11 cellular contexts compared by ENCODE assay signal in the genomic region with DNA sequence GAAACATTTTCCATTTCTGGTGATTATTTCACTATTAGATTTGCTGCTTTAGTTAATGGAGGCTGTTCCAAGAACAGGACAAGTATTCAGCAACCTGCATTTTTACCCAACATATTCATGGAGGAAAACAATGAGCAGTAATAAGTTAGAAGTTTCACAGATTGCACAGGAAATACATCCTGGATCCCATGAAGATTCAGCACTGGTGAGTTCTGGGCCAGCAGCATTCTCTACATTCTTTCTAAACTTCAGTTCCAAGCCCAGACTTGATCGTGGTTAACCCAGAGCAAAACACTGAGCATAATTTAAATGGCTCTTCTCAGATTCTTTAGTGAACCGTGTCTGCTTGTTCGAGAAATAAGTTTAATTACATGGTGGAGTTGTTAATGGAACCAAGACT. TPM values are rescaled to one million over a fixed set of nuclear protein-coding genes. Genes with fewer than 3 reads are reported as not detected.
DNase-seq lines count a peak whose midpoint lies in the region; ATAC-seq and TF ChIP-seq lines count a peak whose summit lies in the region.
"Had no signal": no experiment of that assay in that cellular context is flagged by ENCODE, and none has a peak within 500 bp of the region (broad histone marks: within the 10 kb centered on the region; RNA-seq: fewer than 3 reads in every experiment).

No MANE protein-coding gene starts in this region.

- H3K4me2 ChIP-seq in MM.1S (ENCODE audit: low read depth, low read length): no peak overlapping the region

- H3K4me1 ChIP-seq in MM.1S (ENCODE audit: low read length): no peaks in the 10 kb centered on the region
- H3K4me1 ChIP-seq in CD8-positive, alpha-beta T cell (ENCODE audit: insufficient read depth, low read length): peaks cover 17% of the 10 kb centered on the region

- H3K27me3 ChIP-seq in MM.1S (replicated peaks; ENCODE audit: insufficient read depth, low read length): no peaks in the 10 kb centered on the region
- H3K27me3 ChIP-seq in CD8-positive, alpha-beta T cell (ENCODE audit: insufficient read depth, low read length): peaks cover 25% of the 10 kb centered on the region

- no peak overlapping the region for H3K9ac ChIP-seq in MM.1S (ENCODE audit: low read length)

- H4K20me1 ChIP-seq in MM.1S (ENCODE audit: insufficient read depth, low read length): no peaks in the 10 kb centered on the region

- H3K36me3 Mint-ChIP-seq in nephron progenitor cell (ENCODE audit: low read depth): no peaks in the 10 kb centered on the region
- no peaks in the 10 kb centered on the region for H3K36me3 Mint-ChIP-seq in activated T-cell treated with anti-CD3 and anti-CD28 coated beads, Interleukin-2, amount 50 U/mL, for 24 hours (ENCODE audit: low read depth)
- no peaks in the 10 kb centered on the region for H3K36me3 Mint-ChIP-seq in CD8-positive, alpha-beta T cell

- H3K27ac ChIP-seq in MM.1S (ENCODE audit: low read length): no peak overlapping the region
- H3K27ac ChIP-seq in CD8-positive, alpha-beta T cell (ENCODE audit: low read depth, low read length): no peak overlapping the region

- H3K9me3 Mint-ChIP-seq in nephron progenitor cell: no peaks in the 10 kb centered on the region
- no peaks in the 10 kb centered on the region for H3K9me3 Mint-ChIP-seq in activated T-cell treated with anti-CD3 and anti-CD28 coated beads, Interleukin-2, amount 50 U/mL, for 24 hours
- no peaks in the 10 kb centered on the region for H3K9me3 Mint-ChIP-seq in CD8-positive, alpha-beta T cell

- ATAC-seq in GM19455 (IDR thresholded peaks at IDR 0.05; ENCODE audit: unreplicated experiment): no peak
- no peak for ATAC-seq in CD8-positive, alpha-beta T cell

- no peaks in the 10 kb centered on the region for H3K9me3 ChIP-seq in MM.1S (replicated peaks; ENCODE audit: insufficient read depth, low read length)
- no peaks in the 10 kb centered on the region for H3K9me3 ChIP-seq in CD8-positive, alpha-beta T cell (ENCODE audit: low read length)

- H3K27ac Mint-ChIP-seq in nephron progenitor cell: no peak overlapping the region
- no peak overlapping the region for H3K27ac Mint-ChIP-seq in activated T-cell treated with anti-CD3 and anti-CD28 coated beads, Interleukin-2, amount 50 U/mL, for 24 hours
- no peak overlapping the region for H3K27ac Mint-ChIP-seq in CD8-positive, alpha-beta T cell

- H2AFZ ChIP-seq in MM.1S (ENCODE audit: low read length): no peak overlapping the region

- H3K9me2 ChIP-seq in MM.1S (replicated peaks; ENCODE audit: insufficient read depth, low read length): no peaks in the 10 kb centered on the region

- CTCF ChIA-PET in CD8-positive, alpha-beta T cell (lab: Charles Lee): interaction anchor here (1.2 kb wide), 1 partner anchor 644 kb away, joined by 6 read pairs; no protein-coding TSS in a partner anchor

- peak; percentile 90 for DNase-seq in EL
- DNase-seq in RKO (ENCODE audit: low spot score): peak; percentile 11
- peak; percentile 67 for DNase-seq in epithelial cell of proximal tubule (ENCODE audit: low read depth)
- DNase-seq in nephron progenitor cell: no peak
- DNase-seq in MM.1S: no peak
- DNase-seq in activated T-cell treated with anti-CD3 and anti-CD28 coated beads, Interleukin-2, amount 50 U/mL, for 24 hours: no peak
- DNase-seq in CD8-positive, alpha-beta T cell: no peak
- DNase-seq: DND-41, Karpas-422 had no signal

- H3K4me1 Mint-ChIP-seq in nephron progenitor cell: peaks cover 52% of the 10 kb centered on the region
- peaks cover 16% of the 10 kb centered on the region for H3K4me1 Mint-ChIP-seq in activated T-cell treated with anti-CD3 and anti-CD28 coated beads, Interleukin-2, amount 50 U/mL, for 24 hours (ENCODE audit: low read depth)
- peaks cover 14% of the 10 kb centered on the region for H3K4me1 Mint-ChIP-seq in CD8-positive, alpha-beta T cell (ENCODE audit: low read depth)

- H3K4me3 Mint-ChIP-seq in nephron progenitor cell: peak overlapping the region; percentile 87
- no peak overlapping the region for H3K4me3 Mint-ChIP-seq in activated T-cell treated with anti-CD3 and anti-CD28 coated beads, Interleukin-2, amount 50 U/mL, for 24 hours
- no peak overlapping the region for H3K4me3 Mint-ChIP-seq in CD8-positive, alpha-beta T cell

- H3K79me2 ChIP-seq in MM.1S (ENCODE audit: low read length): no peaks in the 10 kb centered on the region

- intact Hi-C loops in CD8-positive, alpha-beta T cell (cut with DNase I, micrococcal nuclease): no loop called here

- H3K36me3 ChIP-seq in MM.1S (replicated peaks; ENCODE audit: insufficient read depth, low read length): no peaks in the 10 kb centered on the region
- no peaks in the 10 kb centered on the region for H3K36me3 ChIP-seq in CD8-positive, alpha-beta T cell (ENCODE audit: insufficient read depth, low read length)

- H3K27me3 Mint-ChIP-seq in nephron progenitor cell (ENCODE audit: low read depth, poor library complexity): peaks cover 6% of the 10 kb centered on the region
- H3K27me3 Mint-ChIP-seq in activated T-cell treated with anti-CD3 and anti-CD28 coated beads, Interleukin-2, amount 50 U/mL, for 24 hours: peaks cover 74% of the 10 kb centered on the region
- peaks cover 58% of the 10 kb centered on the region for H3K27me3 Mint-ChIP-seq in CD8-positive, alpha-beta T cell (ENCODE audit: low read depth)

- no peak for TF ChIP-seq CTCF in epithelial cell of proximal tubule (conservative IDR thresholded peaks at IDR 0.05; ENCODE audit: low read depth, low read length)
- TF ChIP-seq CTCF in nephron progenitor cell (IDR thresholded peaks at IDR 0.05): no peak
- TF ChIP-seq CTCF in MM.1S (IDR thresholded peaks at IDR 0.05; ENCODE audit: low read length): no peak
- no peak for TF ChIP-seq CTCF in CD8-positive, alpha-beta T cell (IDR thresholded peaks at IDR 0.05)

- 0 out of 2 replicates have a peak, but pooled peaks cover 6% of the 10 kb centered on the region for H3F3A ChIP-seq in MM.1S (ENCODE audit: insufficient read depth, low read length)

- no peak overlapping the region for H3K4me3 ChIP-seq in epithelial cell of proximal tubule (ENCODE audit: low read depth, low read length)
- H3K4me3 ChIP-seq in MM.1S (ENCODE audit: low read length): no peak overlapping the region
- H3K4me3 ChIP-seq in CD8-positive, alpha-beta T cell (ENCODE audit: low read depth, low read length): no peak overlapping the region

- POLR2A ChIA-PET in CD8-positive, alpha-beta T cell (lab: Charles Lee): no interaction called here

RNA-seq across cellular contexts. Expression of a gene that starts 3.8 kb away (rescaled TPM):
- total RNA-seq in epithelial cell of proximal tubule: 52.1 and 78.4 TPM in 2 replicates
- total RNA-seq in CD8-positive, alpha-beta T cell: not detected
- total RNA-seq: mononuclear cell had no signal

RNA-seq across cellular contexts. Expression of a gene that starts 40.5 kb away (rescaled TPM):
- 33.9 and 42.1 TPM in 2 replicates for total RNA-seq in epithelial cell of proximal tubule
- total RNA-seq in CD8-positive, alpha-beta T cell: 10 to 100 TPM; 25.7 to 29.5 TPM

Comparison
In these comparisons a context has a peak if more than half of its experiments do, and no peak if none do; other contexts are left out.
1. DNase-seq: peak in EL (single experiment), RKO (single experiment) and epithelial cell of proximal tubule (single experiment); none in nephron progenitor cell (single experiment), MM.1S (single experiment), activated T-cell treated with anti-CD3 and anti-CD28 coated beads, Interleukin-2, amount 50 U/mL, for 24 hours (single experiment) and CD8-positive, alpha-beta T cell (0 of 7).
2. RNA of a gene that starts 3.8 kb away (total RNA-seq): 52.1 to 78.4 TPM in epithelial cell of proximal tubule; not detected in CD8-positive, alpha-beta T cell; every median in the first group is over 10 times any median in the second.